ENCODE assay signal across 6 cellular contexts in genomic region chr7:100324194-100324593, GRCh38. TPM values are rescaled to one million over a fixed set of nuclear protein-coding genes. Genes with fewer than 3 reads are reported as not detected.
"Had no signal": no experiment of that assay in that cellular context is flagged by ENCODE, and none has a peak within 500 bp of the region (broad histone marks: within the 10 kb centered on the region; RNA-seq: fewer than 3 reads in every experiment).

No MANE protein-coding gene starts in this region.

RNA-seq across cellular contexts. Expression of gene SPDYE3, which starts 16.7 kb away (rescaled TPM):
- total RNA-seq: GM23248, H1, H9, HT-29, IMR-90, K562 had no signal
- polyA plus RNA-seq: H1, IMR-90 had no signal

RNA-seq across cellular contexts. Expression of gene PILRA, which starts 49.1 kb away (rescaled TPM):
- total RNA-seq: GM23248, IMR-90 had no signal
